In genomic region chr1:223022641-223023473, GRCh38 we compare ENCODE assay signal across 11 cellular contexts.
DNase-seq lines count a peak whose midpoint lies in the region; ATAC-seq and TF ChIP-seq lines count a peak whose summit lies in the region.
"Had no signal": no experiment of that assay in that cellular context is flagged by ENCODE, and none has a peak within 500 bp of the region (broad histone marks: within the 10 kb centered on the region; RNA-seq: fewer than 3 reads in every experiment).

No MANE protein-coding gene starts in this region.

- no peak overlapping the region for H4K8ac ChIP-seq in mesenchymal stem cell (ENCODE audit: low read length)

- H3K23ac ChIP-seq in mesenchymal stem cell (ENCODE audit: low read length in 2 of 2) = no peak overlapping the region

- no peak overlapping the region for H3K4me3 Mint-ChIP-seq in natural killer cell treated with Interleukin-12 subunit alpha and Interleukin-12 subunit beta and Interleukin-15 and Interleukin-18, amount 100 ng/mL, for 72 hours
- H3K4me3 Mint-ChIP-seq in natural killer cell (no peak overlapping the region), brain (peak overlapping the region in 1 of 5 experiments; percentile 45), CD14-positive monocyte (no peak overlapping the region)

- no peak overlapping the region for H3K4ac ChIP-seq in mesenchymal stem cell (ENCODE audit: low read depth in 1 of 2, low read length in 2 of 2)

- H2BK15ac ChIP-seq in mesenchymal stem cell (ENCODE audit: low read depth, poor library complexity, severe bottlenecking) = no peak overlapping the region

- H3K14ac ChIP-seq in mesenchymal stem cell (ENCODE audit: low read length in 2 of 2) = no peak overlapping the region

- H3K27me3 ChIP-seq in lung (ENCODE audit: control insufficient read depth, insufficient read depth) = no peaks in the 10 kb centered on the region
- H3K27me3 ChIP-seq in mesenchymal stem cell (ENCODE audit: control insufficient read depth in 1 of 2, insufficient read depth in 1 of 2, low read length in 2 of 2) = no peaks in the 10 kb centered on the region
- H3K27me3 ChIP-seq: tibial nerve had no signal

- H3K4me1 Mint-ChIP-seq in natural killer cell treated with Interleukin-12 subunit alpha and Interleukin-12 subunit beta and Interleukin-15 and Interleukin-18, amount 100 ng/mL, for 72 hours (ENCODE audit: low read depth in 2 of 2) = peaks cover 0 to 4% of the 10 kb centered on the region in 2 donors
- H3K4me1 Mint-ChIP-seq in natural killer cell (peaks cover 0 to 4% of the 10 kb centered on the region in 2 donors), brain (peaks cover 29% of the 10 kb centered on the region), CD14-positive monocyte (peaks cover 4% of the 10 kb centered on the region)

- peaks cover 0 to 14% of the 10 kb centered on the region in 2 donors for H3K4me1 ChIP-seq in lung (ENCODE audit: control insufficient read depth in 2 of 2, insufficient read depth in 2 of 2, low read length in 2 of 2)
- no peaks in the 10 kb centered on the region for H3K4me1 ChIP-seq in mesenchymal stem cell (ENCODE audit: control insufficient read depth, insufficient read depth, low read depth, low read length)

- no peak for TF ChIP-seq CTCF in natural killer cell (IDR thresholded peaks at IDR 0.05)
- TF ChIP-seq CTCF in brain (conservative IDR thresholded peaks at IDR 0.05) = no peak
- TF ChIP-seq CTCF in lung (IDR thresholded peaks at IDR 0.05; ENCODE audit: control extremely low read depth, extremely low read depth) = no peak
- TF ChIP-seq CTCF in CD14-positive monocyte (IDR thresholded peaks at IDR 0.05) = no peak

- no peak overlapping the region for H3K18ac ChIP-seq in mesenchymal stem cell (ENCODE audit: low read depth in 1 of 2, low read length in 2 of 2)

- H4K91ac ChIP-seq in mesenchymal stem cell (ENCODE audit: low read length) = no peak overlapping the region

- 58 to 63% methylated on average over 7 of the region's 7 CpGs for WGBS in lung, 2 donors
- WGBS in mesenchymal stem cell = 50% methylated on average over 7 of the region's 7 CpGs

- intact Hi-C loops in natural killer cell (cut with micrococcal nuclease) = no loop called here
- intact Hi-C loops in CD14-positive monocyte (cut with micrococcal nuclease) = no loop called here

- no peak for DNase-seq in natural killer cell treated with Interleukin-12 subunit alpha and Interleukin-12 subunit beta and Interleukin-15 and Interleukin-18, amount 100 ng/mL, for 72 hours (ENCODE audit: low spot score)
- no peak for DNase-seq in natural killer cell
- no peak for DNase-seq in lung (ENCODE audit: low spot score)
- DNase-seq in left lobe of liver (ENCODE audit: low spot score) = no peak
- DNase-seq in CD14-positive monocyte (ENCODE audit: low spot score) = no peak
- no peak for DNase-seq in mesenchymal stem cell
- DNase-seq: caudate nucleus, NCI-H748 treated with DMSO at 0.1 percent for 48 hours had no signal

- H3K4me3 ChIP-seq in lung (no peak overlapping the region), mesenchymal stem cell (ENCODE audit: insufficient read depth in 1 of 2, low read depth in 1 of 2, low read length in 2 of 2) (no peak overlapping the region)
- H3K4me3 ChIP-seq: tibial nerve had no signal

- no peaks in the 10 kb centered on the region for H3K27me3 Mint-ChIP-seq in natural killer cell treated with Interleukin-12 subunit alpha and Interleukin-12 subunit beta and Interleukin-15 and Interleukin-18, amount 100 ng/mL, for 72 hours
- H3K27me3 Mint-ChIP-seq in natural killer cell (ENCODE audit: low read depth in 2 of 2) (peaks cover 0 to 2% of the 10 kb centered on the region in 2 donors), brain (peaks cover 3% of the 10 kb centered on the region), CD14-positive monocyte (ENCODE audit: low read depth in 3 of 3) (peaks cover 2 to 5% (median 2%) of the 10 kb centered on the region in 3 donors)

- H2BK5ac ChIP-seq in mesenchymal stem cell (ENCODE audit: low read depth, low read length, poor library complexity, severe bottlenecking) = no peak overlapping the region

- no peak overlapping the region for H2AFZ ChIP-seq in mesenchymal stem cell (ENCODE audit: low read depth, low read length)

- H3K79me1 ChIP-seq in mesenchymal stem cell (replicated peaks; ENCODE audit: low read length, poor library complexity, severe bottlenecking) = no peaks in the 10 kb centered on the region

- no peak overlapping the region for H2AK5ac ChIP-seq in mesenchymal stem cell (ENCODE audit: low read length, severe bottlenecking)

- H3K9ac ChIP-seq in mesenchymal stem cell (ENCODE audit: low read length) = no peak overlapping the region

- H3K9me3 ChIP-seq in lung (ENCODE audit: control insufficient read depth in 2 of 2, insufficient read depth in 1 of 2, low read length in 1 of 2) (no peaks in the 10 kb centered on the region), mesenchymal stem cell (ENCODE audit: control insufficient read depth, low read length) (no peaks in the 10 kb centered on the region)
- H3K9me3 ChIP-seq: tibial nerve had no signal

- no peak overlapping the region for H2BK12ac ChIP-seq in mesenchymal stem cell (ENCODE audit: low read length in 2 of 2)

- H3K36me3 Mint-ChIP-seq in natural killer cell treated with Interleukin-12 subunit alpha and Interleukin-12 subunit beta and Interleukin-15 and Interleukin-18, amount 100 ng/mL, for 72 hours = no peaks in the 10 kb centered on the region
- H3K36me3 Mint-ChIP-seq in natural killer cell (no peaks in the 10 kb centered on the region), brain (no peaks in the 10 kb centered on the region), CD14-positive monocyte (no peaks in the 10 kb centered on the region)

- H3K36me3 ChIP-seq in lung (ENCODE audit: control insufficient read depth in 2 of 2, insufficient read depth in 2 of 2, low read length in 2 of 2) (no peaks in the 10 kb centered on the region), mesenchymal stem cell (ENCODE audit: control insufficient read depth in 1 of 2, insufficient read depth in 2 of 2, low read depth in 1 of 2, low read length in 2 of 2) (no peaks in the 10 kb centered on the region)
- H3K36me3 ChIP-seq: tibial nerve had no signal

- H2BK120ac ChIP-seq in mesenchymal stem cell (ENCODE audit: low read depth, low read length) = no peak overlapping the region

- ATAC-seq in natural killer cell treated with Interleukin-12 subunit alpha and Interleukin-12 subunit beta and Interleukin-15 and Interleukin-18, amount 100 ng/mL, for 72 hours = peak; percentile 41 to 45
- ATAC-seq in natural killer cell (no peak), lung (ENCODE audit: insufficient read depth, low FRiP score) (no peak), left lobe of liver (no peak), HG03025 (IDR thresholded peaks at IDR 0.05; ENCODE audit: low FRiP score, unreplicated experiment) (no peak)

- no peak overlapping the region for H3K27ac Mint-ChIP-seq in natural killer cell treated with Interleukin-12 subunit alpha and Interleukin-12 subunit beta and Interleukin-15 and Interleukin-18, amount 100 ng/mL, for 72 hours
- H3K27ac Mint-ChIP-seq in natural killer cell = no peak overlapping the region
- H3K27ac Mint-ChIP-seq in brain = peak overlapping the region in 3 of 5 experiments; percentile 39 to 87 (median 77)
- no peak overlapping the region for H3K27ac Mint-ChIP-seq in CD14-positive monocyte

- no peaks in the 10 kb centered on the region for H3K9me3 Mint-ChIP-seq in natural killer cell treated with Interleukin-12 subunit alpha and Interleukin-12 subunit beta and Interleukin-15 and Interleukin-18, amount 100 ng/mL, for 72 hours
- H3K9me3 Mint-ChIP-seq in natural killer cell (no peaks in the 10 kb centered on the region), brain (peaks cover 0 to 15% (median 0%) of the 10 kb centered on the region in 5 experiments), CD14-positive monocyte (peaks cover 2 to 16% (median 9%) of the 10 kb centered on the region in 7 donors)

- peak overlapping the region; percentile 10 to 55 for H3K27ac ChIP-seq in lung (ENCODE audit: low read depth in 1 of 2, low read length in 1 of 2)
- no peak overlapping the region for H3K27ac ChIP-seq in mesenchymal stem cell (ENCODE audit: low read length, poor library complexity, severe bottlenecking)

- no peak overlapping the region for H3K4me2 ChIP-seq in mesenchymal stem cell (ENCODE audit: low read length, poor library complexity, severe bottlenecking)

Comparison
In these comparisons a context has a peak if more than half of its experiments do, and no peak if none do; other contexts are left out.
1. ATAC-seq: peak in natural killer cell treated with Interleukin-12 subunit alpha and Interleukin-12 subunit beta and Interleukin-15 and Interleukin-18, amount 100 ng/mL, for 72 hours (2 of 2); none in natural killer cell (0 of 3), lung (single experiment), left lobe of liver (single experiment) and HG03025 (single experiment).
2. H3K27ac Mint-ChIP-seq: peak in brain (3 of 5); none in natural killer cell treated with Interleukin-12 subunit alpha and Interleukin-12 subunit beta and Interleukin-15 and Interleukin-18, amount 100 ng/mL, for 72 hours (0 of 2), natural killer cell (0 of 2) and CD14-positive monocyte (0 of 7).